Comparison of ENCODE assay signal across 17 cellular contexts in genomic region chr19:31223805-31224534, GRCh38.
DNase-seq lines count a peak whose midpoint lies in the region; TF ChIP-seq lines count a peak whose summit lies in the region.
"Had no signal": no experiment of that assay in that cellular context is flagged by ENCODE, and none has a peak within 500 bp of the region (broad histone marks: within the 10 kb centered on the region; RNA-seq: fewer than 3 reads in every experiment).

No MANE protein-coding gene starts in this region.

- no peak overlapping the region for H3K27ac Mint-ChIP-seq in CD14-positive monocyte

- DNase-seq in HCEC 1CT: peak; percentile 97
- DNase-seq in fibroblast of pulmonary artery (ENCODE audit: low read depth): peak; percentile 89
- no peak for DNase-seq in spleen
- no peak for DNase-seq in CD14-positive monocyte (ENCODE audit: low spot score)
- no peak for DNase-seq in HK-2 (ENCODE audit: unreplicated experiment)
- no peak for DNase-seq in ureter (ENCODE audit: low spot score)
- DNase-seq in stimulated activated naive CD4-positive, alpha-beta T cell treated with Interleukin-2 at 50 U/mL for 16 hours (lab: John Stamatoyannopoulos, UW): no peak
- DNase-seq: activated CD8-positive, alpha-beta memory T cell treated with anti-CD3 and anti-CD28 coated beads for 24 hours; erythroblast; mammary epithelial cell; NCI-H1105 treated with DMSO at 0.1 percent for 48 hours; NCI-H345; OCI-M1; small intestine had no signal

- intact Hi-C loops in spleen (cut with DNase I; ENCODE audit: low total_unique reads): no loop called here
- intact Hi-C loops in CD14-positive monocyte (cut with micrococcal nuclease): no loop called here

- peaks cover 1% of the 10 kb centered on the region for H3K4me1 Mint-ChIP-seq in CD14-positive monocyte

- no peak for TF ChIP-seq POLR2A in spleen (IDR thresholded peaks at IDR 0.05)

- H3K36me3 ChIP-seq in spleen: no peaks in the 10 kb centered on the region
- H3K36me3 ChIP-seq: neutrophil, suprapubic skin had no signal

- peaks cover 4 to 7% (median 5%) of the 10 kb centered on the region in 3 donors for H3K27me3 Mint-ChIP-seq in CD14-positive monocyte (ENCODE audit: low read depth in 3 of 3)

- WGBS in spleen, 5 donors: 66 to 73% (median 71%) methylated on average over 8 of the region's 8 CpGs

- TF ChIP-seq CTCF in WI38 (IDR thresholded peaks at IDR 0.05; ENCODE audit: low read depth, low read length) (no peak), fibroblast of pulmonary artery (IDR thresholded peaks at IDR 0.05; ENCODE audit: low read length, missing control alignments) (no peak), spleen (IDR thresholded peaks at IDR 0.05 in 8 of 11, conservative IDR thresholded peaks at IDR 0.05 in 3 of 11) (no peak), CD14-positive monocyte (IDR thresholded peaks at IDR 0.05) (no peak)

- H3K27ac ChIP-seq in spleen: peak overlapping the region in 6 of 8 donors; percentile 4 to 60 (median 38)
- H3K27ac ChIP-seq: neutrophil, suprapubic skin had no signal

- H3K4me3 ChIP-seq in WI38 (ENCODE audit: low read depth, low read length): peak overlapping the region; percentile 17
- H3K4me3 ChIP-seq in fibroblast of pulmonary artery (replicated peaks; ENCODE audit: low read depth, low read length): no peak overlapping the region
- H3K4me3 ChIP-seq in spleen: no peak overlapping the region
- H3K4me3 ChIP-seq: suprapubic skin had no signal

- no peak overlapping the region for H3K4me3 Mint-ChIP-seq in CD14-positive monocyte

- H3K9me3 Mint-ChIP-seq in CD14-positive monocyte: peaks cover 0 to 15% (median 8%) of the 10 kb centered on the region in 7 donors

- H3K4me1 ChIP-seq in spleen: peaks cover 0 to 3% (median 0%) of the 10 kb centered on the region in 6 donors
- H3K4me1 ChIP-seq: suprapubic skin had no signal

- no peaks in the 10 kb centered on the region for H3K36me3 Mint-ChIP-seq in CD14-positive monocyte

- H3K9me3 ChIP-seq in spleen: no peaks in the 10 kb centered on the region
- H3K9me3 ChIP-seq: neutrophil, suprapubic skin had no signal

- H3K27me3 ChIP-seq in spleen (replicated peaks in 1 of 7): no peaks in the 10 kb centered on the region
- H3K27me3 ChIP-seq: suprapubic skin had no signal

Comparison
In these comparisons a context has a peak if more than half of its experiments do, and no peak if none do; other contexts are left out.
1. DNase-seq: peak in HCEC 1CT (single experiment) and fibroblast of pulmonary artery (single experiment); none in spleen (single experiment), CD14-positive monocyte (single experiment), HK-2 (single experiment), ureter (single experiment) and stimulated activated naive CD4-positive, alpha-beta T cell treated with Interleukin-2 at 50 U/mL for 16 hours (single experiment).